20 cellular contexts compared by ENCODE assay signal in genomic region chr21:33101300-33102005, GRCh38. TPM values are rescaled to one million over a fixed set of nuclear protein-coding genes. Genes with fewer than 3 reads are reported as not detected.
DNase-seq lines count a peak whose midpoint lies in the region; ATAC-seq and TF ChIP-seq lines count a peak whose summit lies in the region.
"Had no signal": no experiment of that assay in that cellular context is flagged by ENCODE, and none has a peak within 500 bp of the region (broad histone marks: within the 10 kb centered on the region; RNA-seq: fewer than 3 reads in every experiment).

No MANE protein-coding gene starts in this region.

- no peaks in the 10 kb centered on the region for H3K9me3 ChIP-seq in neural progenitor cell (ENCODE audit: low read depth)
- H3K9me3 ChIP-seq: sigmoid colon, SJCRH30, transverse colon had no signal

- peak; percentile 88 for DNase-seq in KBM-7
- DNase-seq in ecto neural progenitor cell (ENCODE audit: low spot score) = peak; percentile 75
- peak; percentile 49 for DNase-seq in neural progenitor cell (ENCODE audit: low spot score)
- no peak for DNase-seq in activated CD4-positive, alpha-beta T cell treated with anti-CD3 and anti-CD28 coated beads for 48 hours
- DNase-seq in stimulated activated effector memory CD8-positive, alpha-beta T cell treated with anti-CD3 and anti-CD28 coated beads, Interleukin-12 subunit alpha, Interleukin-12 subunit beta, amount 100 ng/mL, for 72 hours (ENCODE audit: low spot score in 2 of 2) = no peak
- no peak for DNase-seq in NK-92 treated with Interleukin-12 subunit alpha and Interleukin-12 subunit beta, amount 100 ng/mL, for 24 hours (lab: John Stamatoyannopoulos, UW)
- DNase-seq: activated CD4-positive, alpha-beta T cell treated with anti-CD3 and anti-CD28 coated beads, Interleukin-2, amount 50 U/mL, for 48 hours; activated T-cell treated with anti-CD3 and anti-CD28 coated beads, Interleukin-2, amount 50 U/mL, for 72 hours; caudate nucleus; DMS 273 treated with DMSO at 0.1 percent for 48 hours; foreskin fibroblast; NCI-H1048; NCI-H226; nucleus accumbens; sigmoid colon; SJCRH30; stimulated activated CD8-positive, alpha-beta memory T cell treated with anti-CD3 and anti-CD28 coated beads, Interleukin-4, amount 100 ng/mL, for 48 hours; transverse colon had no signal

- in situ Hi-C loops in KBM-7 (cut with MboI; ENCODE audit: low pct_unique_long_range_greater_than_20kb, low sequenced_read_pairs) = no loop called here

- H3K9me3 Mint-ChIP-seq in neural progenitor cell = peaks cover 26% of the 10 kb centered on the region
- H3K9me3 Mint-ChIP-seq in stimulated activated effector memory CD8-positive, alpha-beta T cell treated with anti-CD3 and anti-CD28 coated beads, Interleukin-12 subunit alpha, Interleukin-12 subunit beta, amount 100 ng/mL, for 72 hours = no peaks in the 10 kb centered on the region
- H3K9me3 Mint-ChIP-seq: activated T-cell treated with anti-CD3 and anti-CD28 coated beads, Interleukin-2, amount 50 U/mL, for 72 hours had no signal

- H3K27me3 ChIP-seq in neural progenitor cell = peaks cover 29% of the 10 kb centered on the region

- peak overlapping the region; percentile 79 for H3K27ac Mint-ChIP-seq in neural progenitor cell
- no peak overlapping the region for H3K27ac Mint-ChIP-seq in stimulated activated effector memory CD8-positive, alpha-beta T cell treated with anti-CD3 and anti-CD28 coated beads, Interleukin-12 subunit alpha, Interleukin-12 subunit beta, amount 100 ng/mL, for 72 hours
- H3K27ac Mint-ChIP-seq: activated T-cell treated with anti-CD3 and anti-CD28 coated beads, Interleukin-2, amount 50 U/mL, for 72 hours had no signal

- H2AFZ ChIP-seq in neural progenitor cell (replicated peaks) = no peak overlapping the region

- no peak overlapping the region for H3K27ac ChIP-seq in neural progenitor cell
- H3K27ac ChIP-seq: sigmoid colon, SJCRH30, transverse colon had no signal

- no peaks in the 10 kb centered on the region for H3K36me3 ChIP-seq in neural progenitor cell
- H3K36me3 ChIP-seq: sigmoid colon, SJCRH30, transverse colon had no signal

- H3K4me3 Mint-ChIP-seq in neural progenitor cell = peak overlapping the region; percentile 56
- H3K4me3 Mint-ChIP-seq in stimulated activated effector memory CD8-positive, alpha-beta T cell treated with anti-CD3 and anti-CD28 coated beads, Interleukin-12 subunit alpha, Interleukin-12 subunit beta, amount 100 ng/mL, for 72 hours = no peak overlapping the region
- H3K4me3 Mint-ChIP-seq: activated T-cell treated with anti-CD3 and anti-CD28 coated beads, Interleukin-2, amount 50 U/mL, for 72 hours had no signal

- no peaks in the 10 kb centered on the region for H4K20me1 ChIP-seq in neural progenitor cell (ENCODE audit: low read depth)

- H3K4me3 ChIP-seq in neural progenitor cell = no peak overlapping the region
- H3K4me3 ChIP-seq: sigmoid colon, SJCRH30, transverse colon had no signal

- H3K79me2 ChIP-seq in neural progenitor cell (ENCODE audit: low read depth) = no peaks in the 10 kb centered on the region

- H3K9ac ChIP-seq in neural progenitor cell = no peak overlapping the region

- H3K4me2 ChIP-seq in neural progenitor cell = no peak overlapping the region

- H3K4me1 Mint-ChIP-seq in neural progenitor cell = peaks cover 40% of the 10 kb centered on the region
- H3K4me1 Mint-ChIP-seq in stimulated activated effector memory CD8-positive, alpha-beta T cell treated with anti-CD3 and anti-CD28 coated beads, Interleukin-12 subunit alpha, Interleukin-12 subunit beta, amount 100 ng/mL, for 72 hours = no peaks in the 10 kb centered on the region

- peak; percentile 31; the same call in 1 of the 3 replicates for TF ChIP-seq CTCF in GM12872 (IDR thresholded peaks at IDR 0.05; ENCODE audit: insufficient read depth, low read depth, low read length)
- no peak for TF ChIP-seq CTCF in neural progenitor cell (IDR thresholded peaks at IDR 0.05)

- H3K27me3 Mint-ChIP-seq in neural progenitor cell (ENCODE audit: insufficient read depth, low read depth) = peaks cover 45% of the 10 kb centered on the region

- peaks cover 10% of the 10 kb centered on the region for H3K4me1 ChIP-seq in neural progenitor cell
- H3K4me1 ChIP-seq: sigmoid colon, SJCRH30, transverse colon had no signal

- ATAC-seq in GM19324 (IDR thresholded peaks at IDR 0.05; ENCODE audit: low FRiP score, unreplicated experiment) = no peak
- no peak for ATAC-seq in stimulated activated effector memory CD8-positive, alpha-beta T cell treated with anti-CD3 and anti-CD28 coated beads, Interleukin-12 subunit alpha, Interleukin-12 subunit beta, amount 100 ng/mL, for 72 hours
- ATAC-seq: activated T-cell treated with anti-CD3 and anti-CD28 coated beads, Interleukin-2, amount 50 U/mL, for 72 hours had no signal

- peaks cover 4% of the 10 kb centered on the region for H3K36me3 Mint-ChIP-seq in neural progenitor cell
- H3K36me3 Mint-ChIP-seq in stimulated activated effector memory CD8-positive, alpha-beta T cell treated with anti-CD3 and anti-CD28 coated beads, Interleukin-12 subunit alpha, Interleukin-12 subunit beta, amount 100 ng/mL, for 72 hours = no peaks in the 10 kb centered on the region

- H3F3A ChIP-seq in neural progenitor cell (ENCODE audit: low read depth) = peaks cover 2% of the 10 kb centered on the region

RNA-seq across cellular contexts. Expression of gene OLIG1, which starts 31.5 kb away (rescaled TPM):
- not detected in 2 replicates for total RNA-seq in neural progenitor cell (ENCODE audit: low replicate concordance)
- total RNA-seq: activated T-cell treated with anti-CD3 and anti-CD28 coated beads, Interleukin-2, amount 50 U/mL, for 72 hours; sigmoid colon; transverse colon had no signal

Comparison
In these comparisons a context has a peak if more than half of its experiments do, and no peak if none do; other contexts are left out.
1. DNase-seq: peak in KBM-7 (single experiment), ecto neural progenitor cell (single experiment) and neural progenitor cell (single experiment); none in activated CD4-positive, alpha-beta T cell treated with anti-CD3 and anti-CD28 coated beads for 48 hours (single experiment), stimulated activated effector memory CD8-positive, alpha-beta T cell treated with anti-CD3 and anti-CD28 coated beads, Interleukin-12 subunit alpha, Interleukin-12 subunit beta, amount 100 ng/mL, for 72 hours (0 of 2) and NK-92 treated with Interleukin-12 subunit alpha and Interleukin-12 subunit beta, amount 100 ng/mL, for 24 hours (single experiment).